Comparison of ENCODE assay signal across 16 cellular contexts in genomic region chr9:71663216-71663615, GRCh38.
A peak's percentile ranks its signal among the peaks of the same experiment; 100 is the strongest.
DNase-seq lines count a peak whose midpoint lies in the region; ATAC-seq, FAIRE-seq and TF ChIP-seq lines count a peak whose summit lies in the region.
"Had no signal": no experiment of that assay in that cellular context is flagged by ENCODE, and none has a peak within 500 bp of the region (broad histone marks: within the 10 kb centered on the region; RNA-seq: fewer than 3 reads in every experiment).

No MANE protein-coding gene starts in this region.

- H2AFZ ChIP-seq in endothelial cell of umbilical vein (ENCODE audit: low read depth, low read length) = no peak overlapping the region

- no TSS peak for BruUV-seq in endothelial cell of umbilical vein (replicated peaks; lab: Mats Ljungman, UMichigan)

- H3K27me3 ChIP-seq in endothelial cell of umbilical vein (ENCODE audit: control insufficient read depth in 2 of 2, insufficient read depth in 2 of 2, low read length in 2 of 2) = no peaks in the 10 kb centered on the region
- H3K27me3 ChIP-seq: thyroid gland had no signal

- FAIRE-seq in endothelial cell of umbilical vein (lab: Jason Lieb, UNC) = peak; percentile 43
- FAIRE-seq: GM12891 had no signal

- H3K9me1 ChIP-seq in endothelial cell of umbilical vein (replicated peaks; ENCODE audit: control insufficient read depth, extremely low read depth, insufficient read depth, low read length) = no peaks in the 10 kb centered on the region

- peaks cover 25% of the 10 kb centered on the region for H3K4me1 Mint-ChIP-seq in mesothelial cell of epicardium
- no peaks in the 10 kb centered on the region for H3K4me1 Mint-ChIP-seq in naive thymus-derived CD8-positive, alpha-beta T cell

- no peak for ATAC-seq in naive thymus-derived CD8-positive, alpha-beta T cell
- no peak for ATAC-seq in HG03159 (IDR thresholded peaks at IDR 0.05; ENCODE audit: unreplicated experiment)
- ATAC-seq in HG03280 (IDR thresholded peaks at IDR 0.05; ENCODE audit: unreplicated experiment) = no peak

- no peaks in the 10 kb centered on the region for H3K27me3 Mint-ChIP-seq in mesothelial cell of epicardium (ENCODE audit: low read depth)
- H3K27me3 Mint-ChIP-seq in naive thymus-derived CD8-positive, alpha-beta T cell = peaks cover 0 to 3% (median 0%) of the 10 kb centered on the region in 5 donors
- H3K27me3 Mint-ChIP-seq: naive B cell had no signal

- H3K4me1 ChIP-seq in endothelial cell of umbilical vein (ENCODE audit: control insufficient read depth, extremely low read depth, insufficient read depth, low read length) = no peaks in the 10 kb centered on the region
- H3K4me1 ChIP-seq: Caco-2 had no signal

- H4K20me1 ChIP-seq in endothelial cell of umbilical vein (replicated peaks; ENCODE audit: control insufficient read depth, extremely low read depth, insufficient read depth, low read length) = no peaks in the 10 kb centered on the region

- DNase-seq in AG08395 (ENCODE audit: low spot score) (peak; percentile 8), M059J (ENCODE audit: low read depth) (peak; percentile 82), endothelial cell of umbilical vein (ENCODE audit: low read depth, low spot score) (peak; percentile 60), mesothelial cell of epicardium (ENCODE audit: low spot score in 2 of 2, unreplicated experiment in 2 of 2) (no peak), erythroblast (lab: John Stamatoyannopoulos, UW) (no peak)
- DNase-seq in naive thymus-derived CD8-positive, alpha-beta T cell = no peak
- DNase-seq: Caco-2, Karpas-422, naive B cell, NCI-H187, NCI-H510A treated with DMSO at 0.1 percent for 48 hours, OCI-M1, thyroid gland had no signal

- H3K9me3 ChIP-seq in endothelial cell of umbilical vein (replicated peaks; ENCODE audit: control insufficient read depth, insufficient read depth, low read length) = no peaks in the 10 kb centered on the region
- H3K9me3 ChIP-seq: Caco-2, thyroid gland had no signal

- CTCF ChIA-PET in endothelial cell of umbilical vein (lab: Charles Lee) = interaction anchor here (0.6 kb wide), 1 partner anchor 12 kb away, joined by 3 read pairs; no protein-coding TSS in a partner anchor

- H3K4me2 ChIP-seq in endothelial cell of umbilical vein (ENCODE audit: insufficient read depth, low read length) = no peak overlapping the region

- dilution Hi-C loops in endothelial cell of umbilical vein (cut with MboI; ENCODE audit: extremely low pct_ligation_motif_present, low sequenced_read_pairs) = no loop called here

- peaks cover 6% of the 10 kb centered on the region for H3K9me3 Mint-ChIP-seq in mesothelial cell of epicardium
- no peaks in the 10 kb centered on the region for H3K9me3 Mint-ChIP-seq in naive thymus-derived CD8-positive, alpha-beta T cell

- H3K36me3 Mint-ChIP-seq in mesothelial cell of epicardium = no peaks in the 10 kb centered on the region
- H3K36me3 Mint-ChIP-seq in naive thymus-derived CD8-positive, alpha-beta T cell = no peaks in the 10 kb centered on the region

- intact Hi-C loops in endothelial cell of umbilical vein (cut with micrococcal nuclease) = loop anchor here (1.0 kb wide), 1 partner anchor 36 kb away; no protein-coding TSS in a partner anchor

- POLR2A ChIA-PET in endothelial cell of umbilical vein (lab: Charles Lee) = no interaction called here
- POLR2A ChIA-PET in naive thymus-derived CD8-positive, alpha-beta T cell (lab: Charles Lee) = no interaction called here

- peak overlapping the region; percentile 14 for H3K27ac Mint-ChIP-seq in mesothelial cell of epicardium
- no peak overlapping the region for H3K27ac Mint-ChIP-seq in naive thymus-derived CD8-positive, alpha-beta T cell

- no peaks in the 10 kb centered on the region for H3K79me2 ChIP-seq in endothelial cell of umbilical vein (ENCODE audit: control insufficient read depth, insufficient read depth, low read length)

- H3K9ac ChIP-seq in endothelial cell of umbilical vein (replicated peaks; ENCODE audit: extremely low read depth, insufficient read depth, low read length) = no peak overlapping the region

- no peak overlapping the region for H3K27ac ChIP-seq in endothelial cell of umbilical vein (ENCODE audit: insufficient read depth, low read depth, low read length)
- H3K27ac ChIP-seq: thyroid gland had no signal

- TF ChIP-seq CTCF in endothelial cell of umbilical vein (IDR thresholded peaks at IDR 0.05; ENCODE audit: extremely low read depth in 1 of 2, insufficient read depth in 1 of 2, low read depth in 1 of 2, low read length in 2 of 2) = no peak
- TF ChIP-seq CTCF in mesothelial cell of epicardium (IDR thresholded peaks at IDR 0.05; ENCODE audit: unreplicated experiment) = no peak

- no peak overlapping the region for H3K4me3 ChIP-seq in endothelial cell of umbilical vein (replicated peaks in 1 of 3; ENCODE audit: insufficient read depth in 1 of 3, low read depth in 1 of 3, low read length in 3 of 3)
- H3K4me3 ChIP-seq: thyroid gland had no signal

- TF ChIP-seq POLR2A in endothelial cell of umbilical vein (IDR thresholded peaks at IDR 0.05; ENCODE audit: low read depth, low read length) (no peak), erythroblast (IDR thresholded peaks at IDR 0.05; ENCODE audit: low read length) (no peak)

- no peaks in the 10 kb centered on the region for H3K36me3 ChIP-seq in endothelial cell of umbilical vein (ENCODE audit: control insufficient read depth in 2 of 2, extremely low read depth in 1 of 2, insufficient read depth in 2 of 2, low read length in 2 of 2)
- H3K36me3 ChIP-seq: thyroid gland had no signal

- no peak overlapping the region for H3K4me3 Mint-ChIP-seq in mesothelial cell of epicardium
- no peak overlapping the region for H3K4me3 Mint-ChIP-seq in naive thymus-derived CD8-positive, alpha-beta T cell
- H3K4me3 Mint-ChIP-seq: naive B cell had no signal

TF ChIP-seq in endothelial cell of umbilical vein, 7 proteins besides CTCF, POLR2A, EP300 and RAD21:
- TF ChIP-seq MYC (IDR thresholded peaks at IDR 0.05; ENCODE audit: low read depth, low read length) (no peak), GATA2 (IDR thresholded peaks at IDR 0.05; ENCODE audit: insufficient read depth, insufficient read length, low read depth, low read length) (no peak), JUN (IDR thresholded peaks at IDR 0.05; ENCODE audit: borderline replicate concordance, insufficient read depth, insufficient read length, low read depth) (no peak), FOS (IDR thresholded peaks at IDR 0.05; ENCODE audit: borderline replicate concordance, insufficient read depth, low read length) (no peak), POLR2AphosphoS5 (IDR thresholded peaks at IDR 0.05; ENCODE audit: insufficient read depth, low read depth, low read length) (no peak), EZH2 (IDR thresholded peaks at IDR 0.05; ENCODE audit: borderline replicate concordance, low read depth, low read length, severe bottlenecking) (no peak), MAX (IDR thresholded peaks at IDR 0.05; ENCODE audit: insufficient read depth, insufficient read length) (no peak)
TF ChIP-seq in endothelial cell of umbilical vein: peak in this region for 0.

Comparison
In these comparisons a context has a peak if more than half of its experiments do, and no peak if none do; other contexts are left out.
1. DNase-seq: peak in AG08395 (single experiment), M059J (single experiment) and endothelial cell of umbilical vein (single experiment); none in mesothelial cell of epicardium (0 of 2), erythroblast (0 of 2) and naive thymus-derived CD8-positive, alpha-beta T cell (0 of 10).